In the genomic region with DNA sequence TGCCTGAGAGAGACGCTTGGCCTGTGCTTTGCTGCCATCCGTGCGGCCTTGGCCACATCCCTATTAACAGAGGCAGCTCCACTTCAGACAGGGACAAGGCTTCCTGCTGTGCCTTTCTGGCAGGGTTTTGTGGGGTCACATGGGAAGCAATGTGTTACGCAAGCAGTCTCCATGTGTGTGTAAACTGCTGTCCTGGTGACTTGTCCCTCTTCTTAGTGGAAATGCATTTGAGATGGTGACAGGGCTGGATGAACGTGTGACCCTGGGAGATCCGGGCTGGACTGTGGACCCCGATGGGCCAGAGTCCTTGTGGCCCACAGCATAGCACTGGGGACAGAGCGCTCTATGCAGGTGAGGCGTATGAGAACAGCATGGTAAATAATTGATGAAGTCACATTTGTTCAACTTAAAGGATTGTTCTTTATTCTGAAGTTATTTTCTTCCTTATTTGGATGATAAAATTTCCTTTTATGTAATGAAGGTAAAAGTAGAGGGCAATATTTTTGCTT, we compare ENCODE assay signal across 11 cellular contexts. TPM values are rescaled to one million over a fixed set of nuclear protein-coding genes. Genes with fewer than 3 reads are reported as not detected.
A peak's percentile ranks its signal among the peaks of the same experiment; 100 is the strongest.
DNase-seq lines count a peak whose midpoint lies in the region; ATAC-seq and TF ChIP-seq lines count a peak whose summit lies in the region.
"Had no signal": no experiment of that assay in that cellular context is flagged by ENCODE, and none has a peak within 500 bp of the region (broad histone marks: within the 10 kb centered on the region; RNA-seq: fewer than 3 reads in every experiment).

No MANE protein-coding gene starts in this region.

- POLR2A ChIA-PET in A673 (lab: Charles Lee; ENCODE audit: low non-redundant PET): no interaction called here

- H3K27ac Mint-ChIP-seq in endodermal cell: peak overlapping the region; percentile 42

- H3K36me3 ChIP-seq in A673 (ENCODE audit: insufficient read depth, low read length, poor library complexity, severe bottlenecking): peaks cover 38% of the 10 kb centered on the region
- peaks cover 72% of the 10 kb centered on the region for H3K36me3 ChIP-seq in endodermal cell (ENCODE audit: control insufficient read depth, insufficient read depth, low read length)

- BruUV-seq in A673 (replicated peaks; lab: Mats Ljungman, UMichigan): TSS peak; percentile 11

- H3K27ac ChIP-seq in A673 (ENCODE audit: low read depth, low read length, poor library complexity, severe bottlenecking) (no peak overlapping the region), endodermal cell (ENCODE audit: low read depth, low read length) (no peak overlapping the region)
- H3K27ac ChIP-seq: BLaER1 had no signal

- no peaks in the 10 kb centered on the region for H3K27me3 Mint-ChIP-seq in endodermal cell (ENCODE audit: insufficient read depth)

- H3K4me3 ChIP-seq in A673 (ENCODE audit: low read depth, low read length, poor library complexity, severe bottlenecking) (no peak overlapping the region), endodermal cell (ENCODE audit: low read length) (no peak overlapping the region)
- H3K4me3 ChIP-seq: BLaER1 had no signal

- 95 to 96% methylated on average over 6 to 9 of the region's 9 CpGs for WGBS in endodermal cell (ENCODE audit: insufficient coverage in 1 of 2, insufficient read length in 1 of 2), 2 experiments

- DNase-seq in A673 (ENCODE audit: low spot score) (peak; percentile 9), Kasumi-1 (lab: John Stamatoyannopoulos, UW) (peak; percentile 19 to 21), endodermal cell (no peak), midbrain (lab: John Stamatoyannopoulos, UW) (peak; percentile 15), kidney glomerular epithelial cell (lab: John Stamatoyannopoulos, UW) (no peak), NCI-H2227 (lab: John Stamatoyannopoulos, UW; ENCODE audit: unreplicated experiment) (no peak)
- no peak for DNase-seq in stimulated activated CD4-positive, alpha-beta T cell treated with anti-CD3 and anti-CD28 coated beads, Interleukin-12 subunit alpha, Interleukin-12 subunit beta, amount 100 ng/mL, for 4 hours
- DNase-seq: PC-3 had no signal

- no peaks in the 10 kb centered on the region for H3K9me3 Mint-ChIP-seq in endodermal cell
- H3K9me3 Mint-ChIP-seq: neural crest cell had no signal

- H3K4me1 Mint-ChIP-seq in endodermal cell: no peaks in the 10 kb centered on the region

- peaks cover 56% of the 10 kb centered on the region for H3K36me3 Mint-ChIP-seq in endodermal cell (ENCODE audit: low read depth)

- no peak overlapping the region for H3K9ac ChIP-seq in endodermal cell (ENCODE audit: extremely low read depth, low read length, poor library complexity, severe bottlenecking)
- H3K9ac ChIP-seq: BLaER1 had no signal

- no peaks in the 10 kb centered on the region for H3K27me3 ChIP-seq in A673 (replicated peaks; ENCODE audit: insufficient read depth, low read depth, low read length, poor library complexity)
- no peaks in the 10 kb centered on the region for H3K27me3 ChIP-seq in endodermal cell (ENCODE audit: control insufficient read depth, insufficient read depth, low read length, poor library complexity, severe bottlenecking)
- H3K27me3 ChIP-seq: BLaER1 had no signal

- TF ChIP-seq CTCF in A673 (conservative IDR thresholded peaks at IDR 0.05; ENCODE audit: low read depth, low read length) (no peak), endodermal cell (conservative IDR thresholded peaks at IDR 0.05) (no peak)

- H3K4me3 Mint-ChIP-seq in endodermal cell: no peak overlapping the region
- H3K4me3 Mint-ChIP-seq: neural crest cell had no signal

- CTCF ChIA-PET in A673 (lab: Charles Lee): no interaction called here

- intact Hi-C loops in A673 (cut with micrococcal nuclease; ENCODE audit: unreplicated experiment): no loop called here

- no peak for ATAC-seq in GM19351 (IDR thresholded peaks at IDR 0.05; ENCODE audit: unreplicated experiment)
- ATAC-seq: PC-3 had no signal

- H3K4me1 ChIP-seq in A673 (ENCODE audit: insufficient read depth, low read length, poor library complexity, severe bottlenecking) (no peaks in the 10 kb centered on the region), endodermal cell (ENCODE audit: control insufficient read depth, insufficient read depth, low read length) (no peaks in the 10 kb centered on the region)
- H3K4me1 ChIP-seq: BLaER1 had no signal

- H3K9me3 ChIP-seq in A673 (ENCODE audit: low read depth, low read length, poor library complexity, severe bottlenecking) (no peaks in the 10 kb centered on the region), endodermal cell (ENCODE audit: control insufficient read depth, low read length) (no peaks in the 10 kb centered on the region)

RNA-seq across cellular contexts. Expression of a gene that starts 23.2 kb away (rescaled TPM):
- total RNA-seq in A673 (2021) (36.9 and 43.7 TPM in 2 replicates), endodermal cell (10 to 100 TPM; 39.0 to 39.6 TPM)
- 23.2 TPM for polyA plus RNA-seq in endodermal cell (2013, experiment 1 of 2)
- 22.2 TPM for polyA plus RNA-seq in endodermal cell (2013, experiment 2 of 2)

Comparison
In these comparisons a context has a peak if more than half of its experiments do, and no peak if none do; other contexts are left out.
1. DNase-seq: peak in A673 (single experiment), Kasumi-1 (2 of 2) and midbrain (single experiment); none in endodermal cell (single experiment), stimulated activated CD4-positive, alpha-beta T cell treated with anti-CD3 and anti-CD28 coated beads, Interleukin-12 subunit alpha, Interleukin-12 subunit beta, amount 100 ng/mL, for 4 hours (single experiment), kidney glomerular epithelial cell (single experiment) and NCI-H2227 (single experiment).